20 cellular contexts compared by ENCODE assay signal in genomic region chr7:1886361-1887064, GRCh38.
A peak's percentile ranks its signal among the peaks of the same experiment; 100 is the strongest.
DNase-seq lines count a peak whose midpoint lies in the region; ATAC-seq and TF ChIP-seq lines count a peak whose summit lies in the region.
"Had no signal": no experiment of that assay in that cellular context is flagged by ENCODE, and none has a peak within 500 bp of the region (broad histone marks: within the 10 kb centered on the region; RNA-seq: fewer than 3 reads in every experiment).

No MANE protein-coding gene starts in this region.

- intact Hi-C loops in vagina (cut with DNase I), result no loop called here

- TF ChIP-seq CTCF in epithelial cell of esophagus (IDR thresholded peaks at IDR 0.05; ENCODE audit: insufficient read depth, low read depth, low read length, missing control alignments), result no peak
- no peak for TF ChIP-seq CTCF in vagina (IDR thresholded peaks at IDR 0.05)
- TF ChIP-seq CTCF in mesothelial cell of epicardium (IDR thresholded peaks at IDR 0.05; ENCODE audit: unreplicated experiment), result no peak

- no CpG with 5 or more reads among the region's 19 CpGs for WGBS in trophoblast cell (ENCODE audit: extremely low coverage, insufficient coverage, insufficient read length)

- H3K36me3 ChIP-seq in trophoblast cell (ENCODE audit: control insufficient read depth in 1 of 2, insufficient read depth in 2 of 2, low read length in 2 of 2), result peaks cover 10 to 18% of the 10 kb centered on the region in 2 experiments
- no peaks in the 10 kb centered on the region for H3K36me3 ChIP-seq in vagina
- H3K36me3 ChIP-seq: colonic mucosa had no signal

- H2BK5ac ChIP-seq in trophoblast cell (ENCODE audit: low read depth, low read length, poor library complexity), result no peak overlapping the region

- DNase-seq in NCI-H748 (lab: John Stamatoyannopoulos, UW; ENCODE audit: unreplicated experiment) (peak; percentile 15), NCI-H748 treated with DMSO at 0.1 percent for 48 hours (lab: John Stamatoyannopoulos, UW) (no peak), NCI-H345 treated with DMSO at 0.1 percent for 48 hours (lab: John Stamatoyannopoulos, UW; ENCODE audit: unreplicated experiment) (peak; percentile 61), epithelial cell of esophagus (ENCODE audit: low read depth) (peak; percentile 88), trophoblast cell (no peak), vagina (ENCODE audit: extremely low spot score in 2 of 2) (no peak), mesothelial cell of epicardium (ENCODE audit: low spot score in 2 of 2, unreplicated experiment in 2 of 2) (no peak)
- no peak for DNase-seq in activated naive CD4-positive, alpha-beta T cell treated with anti-CD3 and anti-CD28 coated beads, Interleukin-2, amount 50 U/mL, for 72 hours (ENCODE audit: low spot score in 2 of 2)
- DNase-seq: activated CD4-positive, alpha-beta memory T cell treated with anti-CD3 and anti-CD28 coated beads for 36 hours; activated T-cell treated with anti-CD3 and anti-CD28 coated beads, Interleukin-2, amount 50 U/mL, for 24 hours; colonic mucosa; DMS53; GOT3; NCI-H2171 treated with DMSO at 0.1 percent for 48 hours; stimulated activated naive B cell treated with anti-CD40 and anti-IgM and Interleukin-4, amounts not matched to agents 10 μg/mL and 1 μg/mL and 100 μg/mL, for 72 hours; T-cell had no signal

- no peak overlapping the region for H4K8ac ChIP-seq in trophoblast cell (ENCODE audit: low read depth, low read length)

- no peaks in the 10 kb centered on the region for H3K79me2 ChIP-seq in trophoblast cell (ENCODE audit: control insufficient read depth, insufficient read depth, low read length, poor library complexity)

- no peaks in the 10 kb centered on the region for H3K79me1 ChIP-seq in trophoblast cell (ENCODE audit: low read length)

- no peak for TF ChIP-seq POLR2A in vagina (IDR thresholded peaks at IDR 0.05)

- H3K27me3 Mint-ChIP-seq in mesothelial cell of epicardium (ENCODE audit: low read depth), result no peaks in the 10 kb centered on the region
- H3K27me3 Mint-ChIP-seq: activated CD4-positive, alpha-beta memory T cell treated with anti-CD3 and anti-CD28 coated beads for 36 hours; activated naive CD4-positive, alpha-beta T cell treated with anti-CD3 and anti-CD28 coated beads, Interleukin-2, amount 50 U/mL, for 24 hours; activated T-cell treated with anti-CD3 and anti-CD28 coated beads, Interleukin-2, amount 50 U/mL, for 24 hours; IgD-negative memory B cell; stimulated activated naive B cell treated with anti-CD40 and anti-IgM and Interleukin-4, amounts not matched to agents 10 μg/mL and 1 μg/mL and 100 μg/mL, for 72 hours; T-cell had no signal

- no peak overlapping the region for H2AFZ ChIP-seq in trophoblast cell (ENCODE audit: insufficient read depth, low read length, poor library complexity)

- H3K9ac ChIP-seq in trophoblast cell (ENCODE audit: low read length), result no peak overlapping the region

- H2BK120ac ChIP-seq in trophoblast cell (ENCODE audit: insufficient read depth, low read length, poor library complexity), result no peak overlapping the region

- H2AK5ac ChIP-seq in trophoblast cell (ENCODE audit: low read length), result no peak overlapping the region

- H2BK12ac ChIP-seq in trophoblast cell (ENCODE audit: low read length), result no peak overlapping the region

- peaks cover 18 to 19% of the 10 kb centered on the region in 2 experiments for H3K4me1 ChIP-seq in trophoblast cell (ENCODE audit: control insufficient read depth in 1 of 2, insufficient read depth in 2 of 2, low read length in 2 of 2)
- H3K4me1 ChIP-seq in vagina, result no peaks in the 10 kb centered on the region
- H3K4me1 ChIP-seq: colonic mucosa, tibial nerve had no signal

- H3K27ac Mint-ChIP-seq in mesothelial cell of epicardium, result no peak overlapping the region
- H3K27ac Mint-ChIP-seq in activated naive CD4-positive, alpha-beta T cell treated with anti-CD3 and anti-CD28 coated beads, Interleukin-2, amount 50 U/mL, for 72 hours, result no peak overlapping the region
- H3K27ac Mint-ChIP-seq: activated CD4-positive, alpha-beta memory T cell treated with anti-CD3 and anti-CD28 coated beads for 36 hours; activated naive CD4-positive, alpha-beta T cell treated with anti-CD3 and anti-CD28 coated beads, Interleukin-2, amount 50 U/mL, for 24 hours; activated T-cell treated with anti-CD3 and anti-CD28 coated beads, Interleukin-2, amount 50 U/mL, for 24 hours; IgD-negative memory B cell; T-cell had no signal

- no peak overlapping the region for H3K4me3 ChIP-seq in epithelial cell of esophagus (ENCODE audit: low read length)
- H3K4me3 ChIP-seq in trophoblast cell (ENCODE audit: low read depth, low read length), result peak overlapping the region; percentile 3
- no peak overlapping the region for H3K4me3 ChIP-seq in vagina
- H3K4me3 ChIP-seq: colonic mucosa, tibial nerve had no signal

- H3K9me3 Mint-ChIP-seq in mesothelial cell of epicardium, result no peaks in the 10 kb centered on the region
- peaks cover 6 to 12% of the 10 kb centered on the region in 2 donors for H3K9me3 Mint-ChIP-seq in activated naive CD4-positive, alpha-beta T cell treated with anti-CD3 and anti-CD28 coated beads, Interleukin-2, amount 50 U/mL, for 72 hours
- H3K9me3 Mint-ChIP-seq: activated naive CD4-positive, alpha-beta T cell treated with anti-CD3 and anti-CD28 coated beads, Interleukin-2, amount 50 U/mL, for 24 hours; IgD-negative memory B cell; stimulated activated naive B cell treated with anti-CD40 and anti-IgM and Interleukin-4, amounts not matched to agents 10 μg/mL and 1 μg/mL and 100 μg/mL, for 72 hours; T-cell had no signal

- H3K4me1 Mint-ChIP-seq in mesothelial cell of epicardium, result no peaks in the 10 kb centered on the region

- H3K27ac ChIP-seq in trophoblast cell (ENCODE audit: low read depth, low read length), result no peak overlapping the region
- no peak overlapping the region for H3K27ac ChIP-seq in vagina
- H3K27ac ChIP-seq: C4-2B, colonic mucosa, tibial nerve had no signal

- no peak overlapping the region for H4K12ac ChIP-seq in trophoblast cell (ENCODE audit: low read depth, low read length)

- H3K9me3 ChIP-seq in trophoblast cell (ENCODE audit: insufficient read depth, low read depth, low read length) (peaks cover 21% of the 10 kb centered on the region), vagina (no peaks in the 10 kb centered on the region)
- H3K9me3 ChIP-seq: colonic mucosa, tibial nerve had no signal

- no peak for ATAC-seq in activated naive CD4-positive, alpha-beta T cell treated with anti-CD3 and anti-CD28 coated beads, Interleukin-2, amount 50 U/mL, for 72 hours
- ATAC-seq: stimulated activated naive B cell treated with anti-CD40 and anti-IgM and Interleukin-4, amounts not matched to agents 10 μg/mL and 1 μg/mL and 100 μg/mL, for 72 hours; T-cell had no signal

- H3K36me3 Mint-ChIP-seq in mesothelial cell of epicardium, result peaks cover 13% of the 10 kb centered on the region
- H3K36me3 Mint-ChIP-seq in activated naive CD4-positive, alpha-beta T cell treated with anti-CD3 and anti-CD28 coated beads, Interleukin-2, amount 50 U/mL, for 72 hours, result peaks cover 13 to 18% of the 10 kb centered on the region in 2 donors

- H3K14ac ChIP-seq in trophoblast cell (ENCODE audit: low read length), result no peak overlapping the region

- H3K4me2 ChIP-seq in trophoblast cell (ENCODE audit: low read length), result no peak overlapping the region

- H3K23ac ChIP-seq in trophoblast cell (ENCODE audit: low read length), result no peak overlapping the region

- no peak overlapping the region for H4K91ac ChIP-seq in trophoblast cell (ENCODE audit: low read depth, low read length)

- no peak overlapping the region for H3K18ac ChIP-seq in trophoblast cell (ENCODE audit: low read length)

- H3K27me3 ChIP-seq in trophoblast cell (ENCODE audit: insufficient read depth, low read length) (no peaks in the 10 kb centered on the region), vagina (no peaks in the 10 kb centered on the region)
- H3K27me3 ChIP-seq: colonic mucosa, tibial nerve had no signal

- H3K4me3 Mint-ChIP-seq in mesothelial cell of epicardium, result no peak overlapping the region
- H3K4me3 Mint-ChIP-seq: activated CD4-positive, alpha-beta memory T cell treated with anti-CD3 and anti-CD28 coated beads for 36 hours; activated naive CD4-positive, alpha-beta T cell treated with anti-CD3 and anti-CD28 coated beads, Interleukin-2, amount 50 U/mL, for 24 hours; activated T-cell treated with anti-CD3 and anti-CD28 coated beads, Interleukin-2, amount 50 U/mL, for 24 hours; IgD-negative memory B cell; stimulated activated naive B cell treated with anti-CD40 and anti-IgM and Interleukin-4, amounts not matched to agents 10 μg/mL and 1 μg/mL and 100 μg/mL, for 72 hours; T-cell had no signal

- no peak overlapping the region for H3K4ac ChIP-seq in trophoblast cell (ENCODE audit: low read depth, low read length)

Comparison
In these comparisons a context has a peak if more than half of its experiments do, and no peak if none do; other contexts are left out.
1. DNase-seq: peak in NCI-H748 (single experiment), NCI-H345 treated with DMSO at 0.1 percent for 48 hours (single experiment) and epithelial cell of esophagus (single experiment); none in NCI-H748 treated with DMSO at 0.1 percent for 48 hours (single experiment), trophoblast cell (0 of 2), vagina (0 of 2), mesothelial cell of epicardium (0 of 2) and activated naive CD4-positive, alpha-beta T cell treated with anti-CD3 and anti-CD28 coated beads, Interleukin-2, amount 50 U/mL, for 72 hours (0 of 2).